In the genomic region with DNA sequence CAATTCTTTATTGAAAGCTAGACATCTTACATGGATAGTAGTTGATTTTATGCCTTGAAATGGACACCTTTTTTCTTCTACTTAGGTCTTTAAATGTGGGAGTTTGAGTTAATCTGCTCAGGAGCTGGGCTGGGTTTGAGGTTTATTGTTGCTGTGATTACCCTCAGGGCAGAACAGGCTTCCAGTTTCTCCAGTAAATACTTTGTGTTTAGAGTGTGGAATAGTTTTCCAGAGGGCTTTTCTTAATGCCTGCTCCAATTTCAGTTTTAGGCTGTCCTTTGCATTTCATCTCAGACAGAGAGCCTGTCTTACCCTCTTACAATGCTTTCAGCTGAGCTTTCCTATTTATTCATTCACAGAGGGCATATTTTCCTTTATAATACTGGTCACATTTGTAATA, we compare ENCODE assay signal across 35 cellular contexts.
A peak's percentile ranks its signal among the peaks of the same experiment; 100 is the strongest.
DNase-seq lines count a peak whose midpoint lies in the region; ATAC-seq lines count a peak whose summit lies in the region.
"Had no signal": no experiment of that assay in that cellular context is flagged by ENCODE, and none has a peak within 500 bp of the region (broad histone marks: within the 10 kb centered on the region; RNA-seq: fewer than 3 reads in every experiment).

No MANE protein-coding gene starts in this region.

- H4K5ac ChIP-seq in mesendoderm (ENCODE audit: low read length): no peak overlapping the region

- H3K9me3 Mint-ChIP-seq in stimulated activated naive CD8-positive, alpha-beta T cell treated with anti-CD3 and anti-CD28 coated beads, Interleukin-15, Interleukin-2, amounts not matched to agents 100 ng/mL and 50 ng/mL, for 24 hours: peaks cover 3% of the 10 kb centered on the region
- no peaks in the 10 kb centered on the region for H3K9me3 Mint-ChIP-seq in stimulated activated naive CD8-positive, alpha-beta T cell treated with anti-CD3 and anti-CD28 coated beads, Interleukin-15, amount 100 ng/mL, for 72 hours
- H3K9me3 Mint-ChIP-seq in activated CD4-positive, alpha-beta T cell treated with anti-CD3 and anti-CD28 coated beads, Interleukin-2, amount 10 ng/mL, durations not matched to agents 24 days and 14 days: peaks cover 3% of the 10 kb centered on the region
- H3K9me3 Mint-ChIP-seq: nephron had no signal

- H3K9ac ChIP-seq in adipocyte (ENCODE audit: low read length) (no peak overlapping the region), mesendoderm (ENCODE audit: low read length) (no peak overlapping the region)

- peaks cover 71% of the 10 kb centered on the region for H3K36me3 Mint-ChIP-seq in stimulated activated naive CD8-positive, alpha-beta T cell treated with anti-CD3 and anti-CD28 coated beads, Interleukin-15, Interleukin-2, amounts not matched to agents 100 ng/mL and 50 ng/mL, for 24 hours (ENCODE audit: low read depth)
- peaks cover 43% of the 10 kb centered on the region for H3K36me3 Mint-ChIP-seq in activated CD4-positive, alpha-beta T cell treated with anti-CD3 and anti-CD28 coated beads, Interleukin-2, amount 10 ng/mL, durations not matched to agents 24 days and 14 days (ENCODE audit: low read depth)

- H3K4me3 ChIP-seq in adipocyte (ENCODE audit: low read length) (no peak overlapping the region), mesendoderm (ENCODE audit: low read length) (no peak overlapping the region)
- H3K4me3 ChIP-seq: A549, colonic mucosa, SJSA1 had no signal

- no peak overlapping the region for H3K18ac ChIP-seq in mesendoderm (ENCODE audit: low read length)

- peak overlapping the region; percentile 18 for H3K27ac Mint-ChIP-seq in stimulated activated naive CD8-positive, alpha-beta T cell treated with anti-CD3 and anti-CD28 coated beads, Interleukin-15, Interleukin-2, amounts not matched to agents 100 ng/mL and 50 ng/mL, for 24 hours
- H3K27ac Mint-ChIP-seq in stimulated activated naive CD8-positive, alpha-beta T cell treated with anti-CD3 and anti-CD28 coated beads, Interleukin-15, amount 100 ng/mL, for 72 hours: no peak overlapping the region
- no peak overlapping the region for H3K27ac Mint-ChIP-seq in activated CD4-positive, alpha-beta T cell treated with anti-CD3 and anti-CD28 coated beads, Interleukin-2, amount 10 ng/mL, durations not matched to agents 24 days and 14 days
- H3K27ac Mint-ChIP-seq: activated naive CD8-positive, alpha-beta T cell had no signal

- H3K27ac ChIP-seq in mesendoderm (ENCODE audit: low read depth, low read length): no peak overlapping the region
- H3K27ac ChIP-seq: A549, colonic mucosa, epithelial cell of prostate, SJSA1, VCaP had no signal

- ATAC-seq in stimulated activated naive CD8-positive, alpha-beta T cell treated with anti-CD3 and anti-CD28 coated beads, Interleukin-15, amount 100 ng/mL, for 72 hours: no peak
- ATAC-seq in GM21737 (IDR thresholded peaks at IDR 0.05; ENCODE audit: unreplicated experiment) (no peak), GM18858 (IDR thresholded peaks at IDR 0.05; ENCODE audit: unreplicated experiment) (no peak)
- ATAC-seq: A549, HCT116, left ventricle myocardium superior had no signal

- H3K79me1 ChIP-seq in mesendoderm (ENCODE audit: low read length): no peaks in the 10 kb centered on the region

- H3K27me3 ChIP-seq in adipocyte (replicated peaks; ENCODE audit: control insufficient read depth, insufficient read depth, low read length): no peaks in the 10 kb centered on the region
- no peaks in the 10 kb centered on the region for H3K27me3 ChIP-seq in mesendoderm (ENCODE audit: insufficient read depth, low read length, poor library complexity)
- H3K27me3 ChIP-seq: colonic mucosa, SJSA1 had no signal

- no peak overlapping the region for H4K8ac ChIP-seq in mesendoderm (ENCODE audit: low read depth, low read length)

- H3K36me3 ChIP-seq in adipocyte (ENCODE audit: control insufficient read depth, insufficient read depth, low read length, severe bottlenecking) (peaks cover 54% of the 10 kb centered on the region), mesendoderm (ENCODE audit: control insufficient read depth, insufficient read depth, low read length) (no peaks in the 10 kb centered on the region)
- H3K36me3 ChIP-seq: colonic mucosa had no signal

- intact Hi-C loops in activated CD4-positive, alpha-beta T cell treated with anti-CD3 and anti-CD28 coated beads, Interleukin-2, amount 10 ng/mL, durations not matched to agents 24 days and 14 days (cut with micrococcal nuclease): no loop called here

- H3K9me3 ChIP-seq in adipocyte (ENCODE audit: control insufficient read depth, low read length): peaks cover 3% of the 10 kb centered on the region
- H3K9me3 ChIP-seq: colonic mucosa, SJSA1 had no signal

- H3K4me1 Mint-ChIP-seq in stimulated activated naive CD8-positive, alpha-beta T cell treated with anti-CD3 and anti-CD28 coated beads, Interleukin-15, Interleukin-2, amounts not matched to agents 100 ng/mL and 50 ng/mL, for 24 hours (ENCODE audit: low read depth): peaks cover 3% of the 10 kb centered on the region
- no peaks in the 10 kb centered on the region for H3K4me1 Mint-ChIP-seq in stimulated activated naive CD8-positive, alpha-beta T cell treated with anti-CD3 and anti-CD28 coated beads, Interleukin-15, amount 100 ng/mL, for 72 hours
- H3K4me1 Mint-ChIP-seq in activated CD4-positive, alpha-beta T cell treated with anti-CD3 and anti-CD28 coated beads, Interleukin-2, amount 10 ng/mL, durations not matched to agents 24 days and 14 days: peaks cover 6% of the 10 kb centered on the region

- no peak overlapping the region for H3K4me3 Mint-ChIP-seq in stimulated activated naive CD8-positive, alpha-beta T cell treated with anti-CD3 and anti-CD28 coated beads, Interleukin-15, Interleukin-2, amounts not matched to agents 100 ng/mL and 50 ng/mL, for 24 hours
- H3K4me3 Mint-ChIP-seq in stimulated activated naive CD8-positive, alpha-beta T cell treated with anti-CD3 and anti-CD28 coated beads, Interleukin-15, amount 100 ng/mL, for 72 hours: no peak overlapping the region
- no peak overlapping the region for H3K4me3 Mint-ChIP-seq in activated CD4-positive, alpha-beta T cell treated with anti-CD3 and anti-CD28 coated beads, Interleukin-2, amount 10 ng/mL, durations not matched to agents 24 days and 14 days
- H3K4me3 Mint-ChIP-seq: activated naive CD8-positive, alpha-beta T cell; CD4-positive, alpha-beta memory T cell; nephron had no signal

- H2BK5ac ChIP-seq in mesendoderm (ENCODE audit: low read length): no peak overlapping the region

- H2BK120ac ChIP-seq in mesendoderm (ENCODE audit: low read depth, low read length): no peak overlapping the region

- H3K4me1 ChIP-seq in adipocyte (ENCODE audit: control insufficient read depth, insufficient read depth, low read length) (peaks cover 10% of the 10 kb centered on the region), mesendoderm (ENCODE audit: control insufficient read depth, low read depth, low read length) (no peaks in the 10 kb centered on the region)
- H3K4me1 ChIP-seq: SJSA1 had no signal

- H3K79me2 ChIP-seq in mesendoderm (ENCODE audit: control insufficient read depth, insufficient read depth, low read length): no peaks in the 10 kb centered on the region

- H2AK5ac ChIP-seq in mesendoderm (ENCODE audit: low read length): no peak overlapping the region

- DNase-seq in stimulated activated naive CD8-positive, alpha-beta T cell treated with anti-CD3 and anti-CD28 coated beads, Interleukin-15, amount 100 ng/mL, for 72 hours: no peak
- peak; percentile 53 for DNase-seq in adipocyte (ENCODE audit: low read depth)
- peak; percentile 14 for DNase-seq in mesendoderm
- no peak for DNase-seq in activated CD4-positive, alpha-beta T cell treated with anti-CD3 and anti-CD28 coated beads, Interleukin-2, amount 10 ng/mL, durations not matched to agents 24 days and 14 days
- DNase-seq in NCI-H345 treated with DMSO at 0.1 percent for 48 hours (lab: John Stamatoyannopoulos, UW; ENCODE audit: unreplicated experiment): no peak
- DNase-seq: activated CD4-positive, alpha-beta T cell treated with anti-CD3 and anti-CD28 coated beads for 48 hours; activated CD8-positive, alpha-beta memory T cell treated with anti-CD3 and anti-CD28 coated beads for 24 hours; activated effector memory CD4-positive, alpha-beta T cell treated with Interleukin-2 at 50 U/mL for 16 hours; activated T-cell treated with anti-CD3 and anti-CD28 coated beads for 4 hours; anterior cingulate cortex; CD4-positive, alpha-beta memory T cell; colonic mucosa; DMS 273 treated with DMSO at 0.1 percent for 48 hours; effector CD8-positive, alpha-beta T cell; Kasumi-1; left ventricle myocardium superior; MV-4-11; NCI-H146; NCI-H2107; NCI-H82; RPMI8226; stimulated activated CD4-positive, alpha-beta T cell treated with anti-CD3 and anti-CD28 coated beads, Interleukin-15, amount 100 ng/mL, for 24 hours; stimulated activated CD4-positive, alpha-beta T cell treated with anti-CD3 and anti-CD28 coated beads, Interleukin-4, amount 100 ng/mL, for 4 hours; substantia nigra; T1000 had no signal

- H3K27me3 Mint-ChIP-seq in stimulated activated naive CD8-positive, alpha-beta T cell treated with anti-CD3 and anti-CD28 coated beads, Interleukin-15, Interleukin-2, amounts not matched to agents 100 ng/mL and 50 ng/mL, for 24 hours: no peaks in the 10 kb centered on the region
- no peaks in the 10 kb centered on the region for H3K27me3 Mint-ChIP-seq in stimulated activated naive CD8-positive, alpha-beta T cell treated with anti-CD3 and anti-CD28 coated beads, Interleukin-15, amount 100 ng/mL, for 72 hours
- H3K27me3 Mint-ChIP-seq in activated CD4-positive, alpha-beta T cell treated with anti-CD3 and anti-CD28 coated beads, Interleukin-2, amount 10 ng/mL, durations not matched to agents 24 days and 14 days: no peaks in the 10 kb centered on the region
- H3K27me3 Mint-ChIP-seq: activated naive CD8-positive, alpha-beta T cell; CD4-positive, alpha-beta memory T cell had no signal

- no peak overlapping the region for H2BK15ac ChIP-seq in mesendoderm (replicated peaks; ENCODE audit: low read depth)

- no peak overlapping the region for H3K4ac ChIP-seq in mesendoderm (ENCODE audit: low read depth, low read length)

- no peak overlapping the region for H3K4me2 ChIP-seq in mesendoderm (ENCODE audit: low read length)
- H3K4me2 ChIP-seq: A549 had no signal

- H3K56ac ChIP-seq in mesendoderm (ENCODE audit: low read length): no peak overlapping the region

- H3K23ac ChIP-seq in mesendoderm (ENCODE audit: low read length): no peak overlapping the region

Comparison
In these comparisons a context has a peak if more than half of its experiments do, and no peak if none do; other contexts are left out.
1. DNase-seq: peak in adipocyte (single experiment) and mesendoderm (single experiment); none in stimulated activated naive CD8-positive, alpha-beta T cell treated with anti-CD3 and anti-CD28 coated beads, Interleukin-15, amount 100 ng/mL, for 72 hours (0 of 2), activated CD4-positive, alpha-beta T cell treated with anti-CD3 and anti-CD28 coated beads, Interleukin-2, amount 10 ng/mL, durations not matched to agents 24 days and 14 days (single experiment) and NCI-H345 treated with DMSO at 0.1 percent for 48 hours (single experiment).